8 cellular contexts compared by ENCODE assay signal in the genomic region with DNA sequence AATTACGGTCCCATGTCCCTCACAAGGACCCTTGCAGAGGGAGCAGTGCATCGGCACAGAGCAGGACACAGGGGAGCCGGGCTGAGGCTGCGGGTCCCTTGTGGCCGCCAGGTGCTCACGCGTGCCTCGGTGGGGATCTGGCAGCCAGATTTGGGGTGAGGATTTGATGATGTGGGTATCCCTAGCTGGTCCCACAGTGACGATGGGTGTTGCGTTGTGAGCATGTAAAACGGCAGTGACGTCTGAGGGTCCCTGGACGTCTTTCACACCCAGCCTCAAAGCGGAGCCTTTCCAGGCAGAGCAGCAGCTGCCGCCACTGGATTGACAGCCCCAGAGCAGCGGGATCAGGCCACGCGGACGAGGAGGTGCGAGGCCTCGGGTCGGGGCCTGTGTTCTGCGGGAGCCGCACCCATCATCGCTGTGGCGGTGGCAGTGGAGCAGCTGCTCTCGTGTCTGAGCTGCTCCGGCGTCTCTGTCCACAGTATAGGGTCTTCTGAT. TPM values are rescaled to one million over a fixed set of nuclear protein-coding genes. Genes with fewer than 3 reads are reported as not detected.
DNase-seq lines count a peak whose midpoint lies in the region; ATAC-seq and TF ChIP-seq lines count a peak whose summit lies in the region.

No MANE protein-coding gene starts in this region.

- peak overlapping the region; percentile 52 for H3K27ac ChIP-seq in fibroblast of lung (ENCODE audit: insufficient read depth, low read length)

- peak overlapping the region; percentile 69 for H3K4me2 ChIP-seq in fibroblast of lung (ENCODE audit: extremely low read depth, insufficient read depth, low read length)

- DNase-seq in GM06990 (ENCODE audit: extremely low read depth, insufficient read length): no peak
- DNase-seq in fibroblast of lung (ENCODE audit: low read depth in 2 of 2): peak in 1 of 2 donors; percentile 34
- DNase-seq in retinal pigment epithelial cell (ENCODE audit: low read depth): no peak
- DNase-seq in stimulated activated CD4-positive, alpha-beta T cell treated with anti-CD3 and anti-CD28 coated beads, Interleukin-1b, Interleukin-23, amount 100 ng/mL, for 48 hours: no peak
- no peak for DNase-seq in DMS 273 (lab: John Stamatoyannopoulos, UW; ENCODE audit: unreplicated experiment)
- no peak for DNase-seq in AG08395 (ENCODE audit: low spot score)

- H3K4me1 ChIP-seq in fibroblast of lung (ENCODE audit: control insufficient read depth, extremely low read depth, insufficient read depth, low read length): peaks cover 8% of the 10 kb centered on the region

- H3K9ac ChIP-seq in fibroblast of lung (ENCODE audit: insufficient read depth, low read length): peak overlapping the region; percentile 62

- peaks cover 2% of the 10 kb centered on the region for H3K79me2 ChIP-seq in fibroblast of lung (ENCODE audit: control insufficient read depth, insufficient read depth, low read length)

- H3K4me3 ChIP-seq in GM06990 (replicated peaks; ENCODE audit: low read depth, low read length): peak overlapping the region; percentile 52
- peak overlapping the region; percentile 37 to 78 (median 57) for H3K4me3 ChIP-seq in fibroblast of lung (replicated peaks in 1 of 4; ENCODE audit: control extremely low read depth in 1 of 4, insufficient read depth in 1 of 4, low read depth in 3 of 4, low read length in 4 of 4)
- H3K4me3 ChIP-seq in retinal pigment epithelial cell (ENCODE audit: low read length): peak overlapping the region; percentile 51

- H3K9me3 ChIP-seq in fibroblast of lung (ENCODE audit: control insufficient read depth, insufficient read depth, low read depth, low read length): no peaks in the 10 kb centered on the region

- H3K36me3 ChIP-seq in GM06990 (ENCODE audit: control insufficient read depth, insufficient read depth, low read length) (peaks cover 25% of the 10 kb centered on the region), fibroblast of lung (ENCODE audit: control insufficient read depth, insufficient read depth, low read length) (peaks cover 8% of the 10 kb centered on the region)

- peak overlapping the region; percentile 15 for H2AFZ ChIP-seq in fibroblast of lung (ENCODE audit: low read length)

- no peak for ATAC-seq in SK-N-SH treated with all-trans-retinoic acid at 6 μM for 48 hours
- ATAC-seq in GM18867 (IDR thresholded peaks at IDR 0.05; ENCODE audit: unreplicated experiment): no peak

- H4K20me1 ChIP-seq in fibroblast of lung (ENCODE audit: control insufficient read depth, extremely low read depth, insufficient read depth, low read length): no peaks in the 10 kb centered on the region

- TF ChIP-seq CTCF in GM06990 (IDR thresholded peaks at IDR 0.05; ENCODE audit: insufficient read depth, low read length, poor library complexity, severe bottlenecking) (no peak), fibroblast of lung (conservative IDR thresholded peaks at IDR 0.05 in 1 of 2, IDR thresholded peaks at IDR 0.05 in 1 of 2; ENCODE audit: low read depth in 1 of 2, low read length in 2 of 2) (no peak), retinal pigment epithelial cell (conservative IDR thresholded peaks at IDR 0.05; ENCODE audit: low read depth, low read length) (peak; percentile 4)

- H3K27me3 ChIP-seq in GM06990 (replicated peaks; ENCODE audit: control insufficient read depth, insufficient read depth, low read length) (no peaks in the 10 kb centered on the region), fibroblast of lung (ENCODE audit: control insufficient read depth, insufficient read depth, low read length) (no peaks in the 10 kb centered on the region)

TF ChIP-seq in SK-N-SH treated with all-trans-retinoic acid at 6 μM for 48 hours, 23 proteins besides CTCF, POLR2A, EP300 and RAD21:
- 0 out of 2 replicates have a peak, but pooled peaks have one; percentile 13 for TF ChIP-seq ZFP3 (CRISPR knock-in tag; IDR thresholded peaks at IDR 0.05)
- no peak for TF ChIP-seq ZNF565 (CRISPR knock-in tag; conservative IDR thresholded peaks at IDR 0.05; ENCODE audit: low read depth)

RNA-seq across cellular contexts. Expression of a gene that starts 54.6 kb away (rescaled TPM):
- total RNA-seq in fibroblast of lung: 51.6 and 66.2 TPM in 2 replicates
- polyA plus RNA-seq in fibroblast of lung: 80.9 and 95.2 TPM in 2 replicates
- 62.2 and 64.4 TPM in 2 replicates for polyA plus RNA-seq in fibroblast of lung (2012)
- polyA minus RNA-seq in fibroblast of lung (ENCODE audit: low replicate concordance): 39.5 and 55.5 TPM in 2 replicates
